23 cellular contexts compared by ENCODE assay signal in the genomic region with DNA sequence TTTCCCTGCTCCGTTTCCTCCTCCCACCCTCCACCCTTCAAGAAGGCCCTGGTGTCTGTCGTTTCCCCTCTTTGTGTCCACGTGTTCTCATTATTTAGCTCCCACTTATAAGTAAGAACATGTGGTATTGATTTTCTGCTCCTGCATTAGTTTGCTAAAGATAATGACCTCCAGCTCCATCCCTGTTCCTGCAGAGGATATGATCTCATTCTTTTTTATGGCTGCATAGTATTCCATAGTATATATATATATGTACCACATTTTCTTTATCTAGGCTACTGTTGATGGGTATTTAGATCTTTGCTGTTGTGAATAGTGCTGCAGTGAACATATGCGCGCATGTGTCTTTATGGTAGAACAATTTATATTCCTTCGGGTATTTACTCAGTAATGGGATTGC. TPM values are rescaled to one million over a fixed set of nuclear protein-coding genes. Genes with fewer than 3 reads are reported as not detected.
DNase-seq lines count a peak whose midpoint lies in the region; FAIRE-seq and TF ChIP-seq lines count a peak whose summit lies in the region.
"Had no signal": no experiment of that assay in that cellular context is flagged by ENCODE, and none has a peak within 500 bp of the region (broad histone marks: within the 10 kb centered on the region; RNA-seq: fewer than 3 reads in every experiment).

No MANE protein-coding gene starts in this region.

- H2AFZ ChIP-seq in OCI-LY1 (ENCODE audit: low read length), result no peak overlapping the region
- H2AFZ ChIP-seq: GM23248 had no signal

- H3K9ac ChIP-seq in OCI-LY1 (ENCODE audit: low read length), result no peak overlapping the region
- H3K9ac ChIP-seq: GM23248 had no signal

- H4K20me1 ChIP-seq in OCI-LY1 (ENCODE audit: insufficient read depth, low read length), result no peaks in the 10 kb centered on the region

- H3K36me3 ChIP-seq in left ventricle myocardium inferior (no peaks in the 10 kb centered on the region), OCI-LY1 (ENCODE audit: insufficient read depth, low read length) (peaks cover 56% of the 10 kb centered on the region)

- intact Hi-C loops in left ventricle myocardium inferior (cut with micrococcal nuclease), result no loop called here
- intact Hi-C loops in cardiac septum (cut with DNase I), result no loop called here

- TF ChIP-seq CTCF in left ventricle myocardium inferior (IDR thresholded peaks at IDR 0.05; ENCODE audit: borderline replicate concordance) (no peak), OCI-LY1 (IDR thresholded peaks at IDR 0.05; ENCODE audit: low read length) (no peak), glutamatergic neuron (IDR thresholded peaks at IDR 0.05; ENCODE audit: partially characterized antibody, unreplicated experiment) (no peak)

- no peaks in the 10 kb centered on the region for H3K9me2 ChIP-seq in OCI-LY1 (ENCODE audit: low read depth, low read length)

- no peaks in the 10 kb centered on the region for H3K9me3 ChIP-seq in left ventricle myocardium inferior (replicated peaks)
- H3K9me3 ChIP-seq in OCI-LY1 (ENCODE audit: low read length), result no peaks in the 10 kb centered on the region
- H3K9me3 ChIP-seq: Caco-2 had no signal

- FAIRE-seq in GM19239 (lab: Jason Lieb, UNC), result no peak
- FAIRE-seq: GM12878 had no signal

- DNase-seq in left ventricle myocardium inferior (no peak), cardiac septum (ENCODE audit: low spot score) (no peak), glutamatergic neuron (no peak), SIG-M5 treated with dmso at 0.1 percent for 504 hours (lab: John Stamatoyannopoulos, UW; ENCODE audit: unreplicated experiment) (no peak), GM19239 (ENCODE audit: insufficient read length, low spot score) (no peak), iPS-NIHi7 (ENCODE audit: extremely low spot score) (no peak)
- DNase-seq: Caco-2; CD4-positive, CD25-positive, alpha-beta regulatory T cell; DMS 273 treated with DMSO at 0.1 percent for 48 hours; DMS79 treated with DMSO at 0.1 percent for 48 hours; GM23248; H9; KBM-7; MM.1S; NCI-H1048; NCI-H1436; NCI-H187 treated with DMSO at 0.1 percent for 48 hours; NCI-H2107; NCI-H446 treated with DMSO at 0.1 percent for 48 hours; NCI-H526 treated with DMSO at 0.1 percent for 48 hours; Right ventricle myocardium superior had no signal

- peaks cover 10% of the 10 kb centered on the region for H3K27me3 Mint-ChIP-seq in glutamatergic neuron (ENCODE audit: unreplicated experiment)
- H3K27me3 Mint-ChIP-seq: CD4-positive, CD25-positive, alpha-beta regulatory T cell had no signal

- no peaks in the 10 kb centered on the region for H3F3A ChIP-seq in OCI-LY1 (ENCODE audit: insufficient read depth, low read length)

- H3K4me1 Mint-ChIP-seq in glutamatergic neuron (ENCODE audit: low read depth, unreplicated experiment), result peaks cover 33% of the 10 kb centered on the region

- H3K9me3 Mint-ChIP-seq in glutamatergic neuron (ENCODE audit: unreplicated experiment), result peaks cover 14% of the 10 kb centered on the region

- H3K27ac ChIP-seq in left ventricle myocardium inferior (replicated peaks) (peak overlapping the region; percentile 98), OCI-LY1 (ENCODE audit: low read depth, low read length, poor library complexity, severe bottlenecking) (peak overlapping the region; percentile 49)
- H3K27ac ChIP-seq: GM23248 had no signal

- H3K27me3 ChIP-seq in left ventricle myocardium inferior (ENCODE audit: low read depth), result no peaks in the 10 kb centered on the region
- no peaks in the 10 kb centered on the region for H3K27me3 ChIP-seq in OCI-LY1 (ENCODE audit: insufficient read depth, low read length)

- peak overlapping the region; percentile 36 for H3K4me3 Mint-ChIP-seq in glutamatergic neuron (ENCODE audit: unreplicated experiment)
- H3K4me3 Mint-ChIP-seq: H9 had no signal

- H3K36me3 Mint-ChIP-seq in glutamatergic neuron (ENCODE audit: unreplicated experiment), result no peaks in the 10 kb centered on the region

- peak overlapping the region; percentile 88 for H3K27ac Mint-ChIP-seq in glutamatergic neuron (ENCODE audit: unreplicated experiment)

- H3K4me3 ChIP-seq in left ventricle myocardium inferior (no peak overlapping the region), OCI-LY1 (ENCODE audit: low read depth, low read length, poor library complexity, severe bottlenecking) (no peak overlapping the region)
- H3K4me3 ChIP-seq: GM12878, GM23248 had no signal

- H3K4me2 ChIP-seq in OCI-LY1 (ENCODE audit: low read length), result no peak overlapping the region

- peaks cover 86% of the 10 kb centered on the region for H3K79me2 ChIP-seq in OCI-LY1 (ENCODE audit: insufficient read depth, low read length)

- H3K4me1 ChIP-seq in left ventricle myocardium inferior, result peaks cover 83% of the 10 kb centered on the region
- peaks cover 72% of the 10 kb centered on the region for H3K4me1 ChIP-seq in OCI-LY1 (ENCODE audit: insufficient read depth, low read length, severe bottlenecking)
- H3K4me1 ChIP-seq: Caco-2 had no signal

RNA-seq across cellular contexts. Expression of a gene that starts 4.8 kb away (rescaled TPM):
- total RNA-seq in left ventricle myocardium inferior (84.3 TPM), cardiac septum (61.8 TPM), glutamatergic neuron (ENCODE audit: unreplicated experiment) (156 TPM)
- total RNA-seq: GM23248 had no signal
